Comparison of ENCODE assay signal across 2 cellular contexts in genomic region chr3:13254028-13254951, GRCh38.
TF ChIP-seq lines count a peak whose summit lies in the region.

No MANE protein-coding gene starts in this region.

TF ChIP-seq in IMR-90, 13 proteins besides CTCF, POLR2A, EP300 and RAD21:
- TF ChIP-seq ELK1 (IDR thresholded peaks at IDR 0.05; ENCODE audit: borderline replicate concordance, low read depth, low read length) (no peak), NFE2L2 (IDR thresholded peaks at IDR 0.05; ENCODE audit: low read depth, low read length) (no peak), MXI1 (IDR thresholded peaks at IDR 0.05; ENCODE audit: borderline replicate concordance, low read depth, low read length) (no peak), SMC3 (IDR thresholded peaks at IDR 0.05; ENCODE audit: low read depth, low read length) (no peak), CHD1 (IDR thresholded peaks at IDR 0.05; ENCODE audit: low read depth, low read length) (no peak), USF2 (IDR thresholded peaks at IDR 0.05; ENCODE audit: low read depth, low read length) (no peak), CEBPB (IDR thresholded peaks at IDR 0.05; ENCODE audit: low read depth, low read length) (no peak), BHLHE40 (IDR thresholded peaks at IDR 0.05; ENCODE audit: low read depth, low read length) (no peak), MAFK (IDR thresholded peaks at IDR 0.05; ENCODE audit: low read depth, low read length) (no peak), FOS (IDR thresholded peaks at IDR 0.05; ENCODE audit: low read depth, low read length) (no peak), MAZ (IDR thresholded peaks at IDR 0.05; ENCODE audit: borderline replicate concordance, low read depth, low read length) (no peak), RFX5 (IDR thresholded peaks at IDR 0.05; ENCODE audit: low read depth, low read length) (no peak), RCOR1 (IDR thresholded peaks at IDR 0.05; ENCODE audit: insufficient replicate concordance, low read length) (no peak)

TF ChIP-seq in H1, 55 proteins besides CTCF, POLR2A, EP300 and RAD21:
- no peak for TF ChIP-seq BACH1 (IDR thresholded peaks at IDR 0.05; ENCODE audit: low read length)
- no peak for TF ChIP-seq SIN3A (conservative IDR thresholded peaks at IDR 0.05 in 1 of 2, IDR thresholded peaks at IDR 0.05 in 1 of 2; ENCODE audit: low read depth in 1 of 2, low read length in 2 of 2)
- TF ChIP-seq MAFK (IDR thresholded peaks at IDR 0.05; ENCODE audit: low read depth, low read length) = no peak
- TF ChIP-seq PHF8 (conservative IDR thresholded peaks at IDR 0.05; ENCODE audit: low read depth, low read length) = no peak
- no peak for TF ChIP-seq JUN (IDR thresholded peaks at IDR 0.05; ENCODE audit: low read depth, low read length)
- TF ChIP-seq RXRA (IDR thresholded peaks at IDR 0.05; ENCODE audit: insufficient read depth, low read depth, low read length) = no peak
- no peak for TF ChIP-seq BRCA1 (IDR thresholded peaks at IDR 0.05; ENCODE audit: low read depth, low read length)
- TF ChIP-seq POLR2AphosphoS5 (IDR thresholded peaks at IDR 0.05; ENCODE audit: low read depth, low read length) = no peak
- TF ChIP-seq SP2 (IDR thresholded peaks at IDR 0.05; ENCODE audit: low read length) = no peak
